In genomic region chr16:49348408-49349176, GRCh38 we compare ENCODE assay signal across 23 cellular contexts. TPM values are rescaled to one million over a fixed set of nuclear protein-coding genes. Genes with fewer than 3 reads are reported as not detected.
DNase-seq lines count a peak whose midpoint lies in the region; ATAC-seq, FAIRE-seq and TF ChIP-seq lines count a peak whose summit lies in the region.
"Had no signal": no experiment of that assay in that cellular context is flagged by ENCODE, and none has a peak within 500 bp of the region (broad histone marks: within the 10 kb centered on the region; RNA-seq: fewer than 3 reads in every experiment).

No MANE protein-coding gene starts in this region.

- intact Hi-C loops in HepG2 (cut with micrococcal nuclease; ENCODE audit: unreplicated experiment), result no loop called here

- TF ChIP-seq CTCF in HEK293 (tag by site-specific recombination; IDR thresholded peaks at IDR 0.05) (0 out of 2 replicates have a peak, but pooled peaks have one; percentile 21), HepG2 (CRISPR knock-in tag; IDR thresholded peaks at IDR 0.05) (peak; percentile 17; the same call in 1 of the 2 replicates), osteoblast (IDR thresholded peaks at IDR 0.05; ENCODE audit: extremely low read depth, low read depth, low read length) (no peak)

- under 1% methylated on average over 10 of the region's 14 CpGs for WGBS in HepG2 (ENCODE audit: low lambda C conversion rate)

- no peak for TF ChIP-seq EP300 in HepG2 (IDR thresholded peaks at IDR 0.05; ENCODE audit: low read depth in 2 of 2, low read length in 2 of 2)
- no peak for TF ChIP-seq EP300 in HepG2 (CRISPR knock-in tag; IDR thresholded peaks at IDR 0.05; ENCODE audit: borderline replicate concordance)

- H3K4me2 ChIP-seq in HepG2 (ENCODE audit: low read depth, low read length), result no peak overlapping the region
- H3K4me2 ChIP-seq in osteoblast (ENCODE audit: insufficient read depth, low read length), result no peak overlapping the region

- H3K4me3 ChIP-seq in HEK293 (ENCODE audit: low read depth, low read length), result no peak overlapping the region
- no peak overlapping the region for H3K4me3 ChIP-seq in HepG2 (replicated peaks in 1 of 3; ENCODE audit: insufficient read depth in 1 of 3, low read depth in 2 of 3, low read length in 3 of 3)
- no peak overlapping the region for H3K4me3 ChIP-seq in osteoblast (ENCODE audit: insufficient read depth, low read length)
- H3K4me3 ChIP-seq: GM12878, HAP-1, tibial nerve had no signal

- ATAC-seq in HepG2 (no peak; the same call in 2 of the 3 replicates), GM21423 (IDR thresholded peaks at IDR 0.05; ENCODE audit: unreplicated experiment) (no peak)
- ATAC-seq: GM12878; natural killer cell treated with Interleukin-12 subunit alpha and Interleukin-12 subunit beta and Interleukin-15 and Interleukin-18, amount 100 ng/mL, for 72 hours; T-helper 17 cell had no signal

- no peak for TF ChIP-seq RAD21 in HepG2 (CRISPR knock-in tag; IDR thresholded peaks at IDR 0.05)

- no peak for FAIRE-seq in HepG2 (lab: Jason Lieb, UNC)
- FAIRE-seq: GM12878 had no signal

- CTCF ChIA-PET in HEK293 (lab: Yijun Ruan, JAX) (interaction anchor here (0.6 to 1.7 kb wide), 8 partner anchors 36 to 667 kb away, joined by 3 to 6 read pairs (median 4); no protein-coding TSS in a partner anchor), HepG2 (lab: Yijun Ruan, JAX; ENCODE audit: low intra/inter-chr PET ratio, low total read pairs) (interaction anchor here (1.1 kb wide), 1 partner anchor 662 kb away, joined by 4 read pairs; no protein-coding TSS in a partner anchor)

- H3K9me3 ChIP-seq in HEK293 (ENCODE audit: control insufficient read depth, insufficient read depth, low read depth, low read length), result no peaks in the 10 kb centered on the region
- H3K9me3 ChIP-seq in HepG2 (ENCODE audit: low read length), result no peaks in the 10 kb centered on the region
- H3K9me3 ChIP-seq in osteoblast (ENCODE audit: low read depth, low read length), result no peaks in the 10 kb centered on the region
- H3K9me3 ChIP-seq: Caco-2, HAP-1, tibial nerve had no signal

- BruUV-seq in HepG2 (replicated peaks; lab: Mats Ljungman, UMichigan), result no TSS peak

- DNase-seq in NCI-H510A treated with DMSO at 0.1 percent for 48 hours (lab: John Stamatoyannopoulos, UW), result peak; percentile 26
- no peak for DNase-seq in NCI-H510A (lab: John Stamatoyannopoulos, UW)
- DNase-seq in SK-N-DZ (ENCODE audit: low spot score), result peak; percentile 45
- DNase-seq in HepG2 (ENCODE audit: low spot score), result no peak
- no peak for DNase-seq in NCI-H2081 (lab: John Stamatoyannopoulos, UW)
- DNase-seq in osteoblast (ENCODE audit: insufficient read length, low spot score, missing footprints), result no peak
- DNase-seq: activated CD4-positive, alpha-beta T cell treated with anti-CD3 and anti-CD28 coated beads for 48 hours; activated T-cell treated with anti-CD3 and anti-CD28 coated beads, Interleukin-2, amount 50 U/mL, for 48 hours; cerebellar nuclear complex; hippocampal formation; NCI-H1417 treated with DMSO at 0.1 percent for 48 hours; stimulated activated CD4-positive, alpha-beta T cell treated with anti-CD3 and anti-CD28 coated beads, Interleukin-1b, Interleukin-23, amount 100 ng/mL, for 48 hours; T-helper 17 cell had no signal

- H3K27me3 ChIP-seq in HepG2 (ENCODE audit: control insufficient read depth in 1 of 2, insufficient read depth in 2 of 2, low read length in 2 of 2), result no peaks in the 10 kb centered on the region
- no peaks in the 10 kb centered on the region for H3K27me3 ChIP-seq in osteoblast (ENCODE audit: insufficient read depth, low read length)

- no peaks in the 10 kb centered on the region for H3K36me3 ChIP-seq in HEK293 (ENCODE audit: control insufficient read depth in 2 of 2, insufficient read depth in 1 of 2, low read length in 2 of 2)
- no peaks in the 10 kb centered on the region for H3K36me3 ChIP-seq in HepG2 (replicated peaks in 1 of 2; ENCODE audit: control insufficient read depth in 1 of 2, insufficient read depth in 2 of 2, low read length in 2 of 2)
- H3K36me3 ChIP-seq in osteoblast (ENCODE audit: insufficient read depth, low read length), result no peaks in the 10 kb centered on the region
- H3K36me3 ChIP-seq: HAP-1, tibial nerve had no signal

- no peaks in the 10 kb centered on the region for H3K4me1 ChIP-seq in HEK293 (ENCODE audit: control insufficient read depth, insufficient read depth, low read length)
- H3K4me1 ChIP-seq in HepG2 (ENCODE audit: insufficient read depth, low read length), result no peaks in the 10 kb centered on the region
- H3K4me1 ChIP-seq in osteoblast (ENCODE audit: insufficient read depth, low read length), result no peaks in the 10 kb centered on the region
- H3K4me1 ChIP-seq: Caco-2, HAP-1, tibial nerve had no signal

- no peak for TF ChIP-seq POLR2A in HepG2 (IDR thresholded peaks at IDR 0.05; ENCODE audit: insufficient read depth in 1 of 2, low read depth in 2 of 2, low read length in 2 of 2)

- H4K20me1 ChIP-seq in HepG2 (ENCODE audit: insufficient read depth, low read length) (no peaks in the 10 kb centered on the region; the same call in 1 of the 2 replicates), osteoblast (ENCODE audit: insufficient read depth, low read length) (no peaks in the 10 kb centered on the region)

- no peak overlapping the region for H3K9ac ChIP-seq in HepG2 (ENCODE audit: insufficient read depth, low read depth, low read length)

- H2AFZ ChIP-seq in HepG2 (ENCODE audit: low read length) (no peak overlapping the region), osteoblast (ENCODE audit: low read length) (no peak overlapping the region)

- in situ Hi-C loops in HepG2 (cut with HindIII; ENCODE audit: extremely low pct_ligation_motif_present, low pct_unique_long_range_greater_than_20kb), result loop anchor here (10.0 kb wide), 1 partner anchor 284 kb away; no protein-coding TSS in a partner anchor

- POLR2A ChIA-PET in HEK293 (lab: Yijun Ruan, JAX), result no interaction called here
- POLR2A ChIA-PET in HepG2 (lab: Yijun Ruan, JAX), result no interaction called here

- H3K27ac ChIP-seq in HEK293 (ENCODE audit: extremely low read depth, low read depth, low read length) (no peak overlapping the region), HepG2 (ENCODE audit: extremely low read length, insufficient read depth, low read length) (no peak overlapping the region), osteoblast (ENCODE audit: low read depth, low read length) (no peak overlapping the region)
- H3K27ac ChIP-seq: epithelial cell of prostate, tibial nerve had no signal

- H3K79me2 ChIP-seq in HepG2 (ENCODE audit: insufficient read depth, low read length), result no peaks in the 10 kb centered on the region
- H3K79me2 ChIP-seq in osteoblast (ENCODE audit: insufficient read depth, low read length), result no peaks in the 10 kb centered on the region

TF ChIP-seq in HEK293, 187 proteins besides CTCF, POLR2A, EP300 and RAD21 (continues in another document):
- TF ChIP-seq ZNF394 (tag by site-specific recombination; IDR thresholded peaks at IDR 0.05; ENCODE audit: borderline replicate concordance) (no peak), KLF7 (tag by site-specific recombination; IDR thresholded peaks at IDR 0.05; ENCODE audit: borderline replicate concordance) (no peak)

TF ChIP-seq in HepG2, 621 proteins besides CTCF, POLR2A, EP300 and RAD21:
- TF ChIP-seq CREB3 (CRISPR knock-in tag; IDR thresholded peaks at IDR 0.05), result no peak
- peak; percentile 13; the same call in 1 of the 2 replicates for TF ChIP-seq ZNF263 (CRISPR knock-in tag; IDR thresholded peaks at IDR 0.05)
- no peak for TF ChIP-seq ZFP82 (CRISPR knock-in tag; IDR thresholded peaks at IDR 0.05; ENCODE audit: borderline replicate concordance)
- no peak for TF ChIP-seq TBP (CRISPR knock-in tag; IDR thresholded peaks at IDR 0.05)

RNA-seq across cellular contexts. Expression of gene C16orf78, which starts 25.0 kb away (rescaled TPM):
- polyA plus RNA-seq in SK-N-DZ (2014; cell fraction: cytosol; rRNA removed), result not detected in 2 replicates
- polyA plus RNA-seq in SK-N-DZ (2014; cell fraction: nucleus; rRNA removed), result not detected in 2 replicates
- not detected in 2 replicates for total RNA-seq in HepG2 (2016; rRNA removed; fragmentation: Illumina TruSeq; extraction: Trizol)
- not detected in 2 replicates for total RNA-seq in HepG2 (2016; cell fraction: cytosol; rRNA removed; fragmentation: Illumina TruSeq; extraction: Trizol; ENCODE audit: low read depth)
- total RNA-seq in HepG2 (2016; cell fraction: insoluble cytoplasmic fraction; rRNA removed; fragmentation: Illumina TruSeq; extraction: Trizol), result not detected in 2 replicates
- not detected in 2 replicates for total RNA-seq in HepG2 (2016; cell fraction: membrane; rRNA removed; fragmentation: Illumina TruSeq; extraction: Trizol)
- not detected in 2 replicates for total RNA-seq in HepG2 (2016; cell fraction: nucleus; rRNA removed; fragmentation: Illumina TruSeq; extraction: Trizol)
- polyA plus RNA-seq in HepG2 (2011; rRNA removed), result not detected in 2 replicates
- not detected in 2 replicates for polyA plus RNA-seq in HepG2 (2011; cell fraction: cytosol; rRNA removed)
- not detected in 2 replicates for polyA plus RNA-seq in HepG2 (2011; cell fraction: nucleus; rRNA removed)
- not detected in 2 replicates for polyA plus RNA-seq in HepG2 (2012)
- polyA plus RNA-seq in HepG2 (2016; cell fraction: cytosol; fragmentation: Illumina TruSeq; extraction: Trizol; ENCODE audit: low read depth), result not detected in 2 replicates
- polyA plus RNA-seq in HepG2 (2016; cell fraction: insoluble cytoplasmic fraction; fragmentation: Illumina TruSeq; extraction: Trizol; ENCODE audit: low read depth), result not detected in 2 replicates
- polyA plus RNA-seq in HepG2 (2016; cell fraction: membrane; fragmentation: Illumina TruSeq; extraction: Trizol; ENCODE audit: low read depth), result not detected in 2 replicates
- polyA plus RNA-seq in HepG2 (2016; cell fraction: nucleus; fragmentation: Illumina TruSeq; extraction: Trizol; ENCODE audit: insufficient read depth, low read depth), result not detected in 2 replicates
- polyA minus RNA-seq in HepG2 (2011; rRNA and poly(A)+ RNA removed; ENCODE audit: low replicate concordance), result not detected in 2 replicates
- not detected in 2 replicates for polyA minus RNA-seq in HepG2 (2011; cell fraction: cytosol; rRNA and poly(A)+ RNA removed)
- not detected in 2 replicates for polyA minus RNA-seq in HepG2 (2011; cell fraction: nucleus; rRNA and poly(A)+ RNA removed)
- not detected in 2 replicates for total RNA-seq in osteoblast
- total RNA-seq: Caco-2; GM12878; liver; natural killer cell treated with Interleukin-12 subunit alpha and Interleukin-12 subunit beta and Interleukin-15 and Interleukin-18, amount 100 ng/mL, for 72 hours; renal cortical epithelial cell; T-helper 17 cell; tibial nerve had no signal
- polyA plus RNA-seq: GM12878, liver had no signal

Comparison
In these comparisons a context has a peak if more than half of its experiments do, and no peak if none do; other contexts are left out.
1. DNase-seq: peak in NCI-H510A treated with DMSO at 0.1 percent for 48 hours (single experiment) and SK-N-DZ (single experiment); none in NCI-H510A (single experiment), HepG2 (single experiment), NCI-H2081 (0 of 2) and osteoblast (single experiment).